Comparison of ENCODE assay signal across 8 cellular contexts in the genomic region with DNA sequence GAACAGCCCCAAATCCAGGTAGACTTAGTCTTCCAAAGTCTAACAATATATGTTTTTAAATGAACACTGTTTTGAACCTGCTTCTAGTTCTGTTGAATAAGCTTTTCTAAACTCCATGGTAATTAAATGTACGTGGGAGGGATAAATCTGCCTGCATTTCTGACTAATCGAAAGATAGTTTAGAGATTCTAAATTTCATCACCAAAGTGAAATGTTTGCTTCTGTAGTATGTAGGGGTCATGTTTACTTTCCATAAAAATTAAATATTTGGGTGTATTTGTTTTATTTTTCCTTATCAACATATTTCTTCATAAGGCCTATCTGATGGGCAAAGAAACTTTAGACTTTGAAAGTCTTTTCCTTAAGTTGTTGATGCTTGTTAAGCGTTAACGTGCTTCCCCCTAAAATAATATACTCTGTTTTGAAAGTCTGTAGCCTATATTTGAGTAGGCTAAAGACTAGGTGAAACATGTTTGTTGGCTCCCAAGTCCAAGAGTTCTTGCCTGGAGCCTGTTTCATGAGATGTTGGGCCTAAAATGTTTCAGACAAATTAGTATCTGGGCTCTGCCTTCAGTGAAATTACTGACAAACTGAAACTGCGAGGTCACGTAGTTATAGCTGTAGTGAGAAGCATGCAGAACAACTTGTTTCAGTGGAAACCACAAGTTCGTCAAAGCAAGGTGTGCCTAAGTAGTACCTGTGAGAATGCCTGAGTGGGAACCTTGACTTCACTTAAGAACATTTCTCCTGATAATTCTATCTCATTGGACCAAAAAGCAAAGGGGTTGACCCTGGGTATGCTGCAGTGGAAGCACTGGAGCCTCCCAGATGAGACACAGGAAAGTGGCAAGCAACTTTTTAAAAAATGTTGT.
DNase-seq lines count a peak whose midpoint lies in the region; ATAC-seq lines count a peak whose summit lies in the region.

No MANE protein-coding gene starts in this region.

- H3K4me2 ChIP-seq in BLaER1 treated with 17β-estradiol and CSF1 and Interleukin-3, amounts not matched to agents 10 nM and 100 nM = peak overlapping the region in 7 of 11 experiments; percentile 14 to 31 (median 27); a peak in 10 of 22 replicates
- no peak overlapping the region for H3K4me2 ChIP-seq in mesenchymal stem cell (ENCODE audit: low read length, poor library complexity, severe bottlenecking)

- H3K4ac ChIP-seq in mesenchymal stem cell (ENCODE audit: low read depth in 1 of 2, low read length in 2 of 2) = no peak overlapping the region

- no peak overlapping the region for H3K23ac ChIP-seq in mesenchymal stem cell (ENCODE audit: low read length in 2 of 2)

- no peak overlapping the region for H2AK5ac ChIP-seq in mesenchymal stem cell (ENCODE audit: low read length, severe bottlenecking)

- no peaks in the 10 kb centered on the region for H4K20me1 ChIP-seq in BLaER1 treated with 17β-estradiol and CSF1 and Interleukin-3, amounts not matched to agents 10 nM and 100 nM

- DNase-seq in adipocyte (ENCODE audit: low read depth) = peak; percentile 33
- DNase-seq in mesenchymal stem cell = no peak
- no peak for DNase-seq in aorta
- no peak for DNase-seq in GF-D8 (lab: John Stamatoyannopoulos, UW)
- no peak for DNase-seq in NCI-H2081 treated with DMSO at 0.1 percent for 48 hours (lab: John Stamatoyannopoulos, UW)

- H3K4me1 ChIP-seq in BLaER1 treated with 17β-estradiol and CSF1 and Interleukin-3, amounts not matched to agents 10 nM and 100 nM = peaks cover 0 to 5% (median 0%) of the 10 kb centered on the region in 10 experiments; a peak in 1 of 20 replicates
- H3K4me1 ChIP-seq in adipocyte (ENCODE audit: control insufficient read depth, insufficient read depth, low read length) (peaks cover 43% of the 10 kb centered on the region), mesenchymal stem cell (ENCODE audit: control insufficient read depth, insufficient read depth, low read depth, low read length) (peaks cover 2% of the 10 kb centered on the region), aorta (ENCODE audit: control insufficient read depth in 1 of 2, insufficient read depth in 2 of 2, low read length in 2 of 2) (peaks cover 2 to 11% of the 10 kb centered on the region in 2 donors)

- H2BK120ac ChIP-seq in mesenchymal stem cell (ENCODE audit: low read depth, low read length) = no peak overlapping the region

- no peaks in the 10 kb centered on the region for H3K9me3 ChIP-seq in BLaER1 treated with 17β-estradiol and CSF1 and Interleukin-3, amounts not matched to agents 10 nM and 100 nM (replicated peaks in 1 of 11)
- H3K9me3 ChIP-seq in adipocyte (ENCODE audit: control insufficient read depth, low read length) (no peaks in the 10 kb centered on the region), mesenchymal stem cell (ENCODE audit: control insufficient read depth, low read length) (no peaks in the 10 kb centered on the region), aorta (ENCODE audit: control insufficient read depth, low read length) (no peaks in the 10 kb centered on the region)

- intact Hi-C loops in aorta (cut with DNase I) = loop anchor here in 1 of 2 donors (5.0 kb wide), 1 partner anchor 40 kb away; no protein-coding TSS in a partner anchor

- no peak overlapping the region for H3K9ac ChIP-seq in BLaER1 treated with 17β-estradiol and CSF1 and Interleukin-3, amounts not matched to agents 10 nM and 100 nM
- peak overlapping the region; percentile 77 for H3K9ac ChIP-seq in adipocyte (ENCODE audit: low read length)
- H3K9ac ChIP-seq in mesenchymal stem cell (ENCODE audit: low read length) = peak overlapping the region; percentile 82

- no peak overlapping the region for H2AFZ ChIP-seq in mesenchymal stem cell (ENCODE audit: low read depth, low read length)

- H3K4me3 ChIP-seq in BLaER1 treated with 17β-estradiol and CSF1 and Interleukin-3, amounts not matched to agents 10 nM and 100 nM = no peak overlapping the region
- peak overlapping the region; percentile 76 for H3K4me3 ChIP-seq in adipocyte (ENCODE audit: low read length)
- H3K4me3 ChIP-seq in mesenchymal stem cell (ENCODE audit: insufficient read depth in 1 of 2, low read depth in 1 of 2, low read length in 2 of 2) = peak overlapping the region in 1 of 2 experiments; percentile 70
- peak overlapping the region; percentile 48 to 89 for H3K4me3 ChIP-seq in aorta (ENCODE audit: low read length in 2 of 2)

- no peaks in the 10 kb centered on the region for H3K36me3 ChIP-seq in BLaER1 treated with 17β-estradiol and CSF1 and Interleukin-3, amounts not matched to agents 10 nM and 100 nM
- H3K36me3 ChIP-seq in adipocyte (ENCODE audit: control insufficient read depth, insufficient read depth, low read length, severe bottlenecking) (peaks cover 17% of the 10 kb centered on the region), mesenchymal stem cell (ENCODE audit: control insufficient read depth in 1 of 2, insufficient read depth in 2 of 2, low read depth in 1 of 2, low read length in 2 of 2) (no peaks in the 10 kb centered on the region), aorta (ENCODE audit: control insufficient read depth in 1 of 2, insufficient read depth in 2 of 2, low read length in 1 of 2) (no peaks in the 10 kb centered on the region)

- no peak overlapping the region for H3K18ac ChIP-seq in mesenchymal stem cell (ENCODE audit: low read depth in 1 of 2, low read length in 2 of 2)

- H2BK12ac ChIP-seq in mesenchymal stem cell (ENCODE audit: low read length in 2 of 2) = no peak overlapping the region

- no peak overlapping the region for H3K14ac ChIP-seq in mesenchymal stem cell (ENCODE audit: low read length in 2 of 2)

- H3K27ac ChIP-seq in BLaER1 treated with 17β-estradiol and CSF1 and Interleukin-3, amounts not matched to agents 10 nM and 100 nM = no peak overlapping the region
- H3K27ac ChIP-seq in mesenchymal stem cell (ENCODE audit: low read length, poor library complexity, severe bottlenecking) (no peak overlapping the region), aorta (ENCODE audit: low read depth in 1 of 2, low read length in 2 of 2) (peak overlapping the region; percentile 69 to 83)

- H3K79me1 ChIP-seq in mesenchymal stem cell (replicated peaks; ENCODE audit: low read length, poor library complexity, severe bottlenecking) = peaks cover 28% of the 10 kb centered on the region

- H4K91ac ChIP-seq in mesenchymal stem cell (ENCODE audit: low read length) = no peak overlapping the region

- H2BK15ac ChIP-seq in mesenchymal stem cell (ENCODE audit: low read depth, poor library complexity, severe bottlenecking) = no peak overlapping the region

- WGBS in mesenchymal stem cell = 97% methylated on average over 6 of the region's 7 CpGs
- 2% methylated on average over 7 of the region's 7 CpGs for WGBS in aorta, 2 donors

- H3K27me3 ChIP-seq in BLaER1 treated with 17β-estradiol and CSF1 and Interleukin-3, amounts not matched to agents 10 nM and 100 nM = no peaks in the 10 kb centered on the region
- H3K27me3 ChIP-seq in adipocyte (replicated peaks; ENCODE audit: control insufficient read depth, insufficient read depth, low read length) (no peaks in the 10 kb centered on the region), mesenchymal stem cell (ENCODE audit: control insufficient read depth in 1 of 2, insufficient read depth in 1 of 2, low read length in 2 of 2) (no peaks in the 10 kb centered on the region), aorta (ENCODE audit: control insufficient read depth in 1 of 2, insufficient read depth in 2 of 2, low read length in 1 of 2) (no peaks in the 10 kb centered on the region)

- H2BK5ac ChIP-seq in mesenchymal stem cell (ENCODE audit: low read depth, low read length, poor library complexity, severe bottlenecking) = no peak overlapping the region

- H4K8ac ChIP-seq in mesenchymal stem cell (ENCODE audit: low read length) = no peak overlapping the region

- ATAC-seq in GM19395 (IDR thresholded peaks at IDR 0.05; ENCODE audit: unreplicated experiment) (peak; percentile 93), HG03378 (IDR thresholded peaks at IDR 0.05; ENCODE audit: unreplicated experiment) (peak; percentile 95), aorta (ENCODE audit: low FRiP score) (peak; percentile 47)

Comparison
In these comparisons a context has a peak if more than half of its experiments do, and no peak if none do; other contexts are left out.
1. H3K27ac ChIP-seq: peak in aorta (2 of 2); none in BLaER1 treated with 17β-estradiol and CSF1 and Interleukin-3, amounts not matched to agents 10 nM and 100 nM (0 of 11) and mesenchymal stem cell (single experiment).
2. H3K4me3 ChIP-seq: peak in adipocyte (single experiment) and aorta (2 of 2); none in BLaER1 treated with 17β-estradiol and CSF1 and Interleukin-3, amounts not matched to agents 10 nM and 100 nM (0 of 10).
3. H3K9ac ChIP-seq: peak in adipocyte (single experiment) and mesenchymal stem cell (single experiment); none in BLaER1 treated with 17β-estradiol and CSF1 and Interleukin-3, amounts not matched to agents 10 nM and 100 nM (0 of 11).
4. Peak in every context shown above with its lines, with median percentiles within 50 percentile points of each other: ATAC-seq.